Comparison of ENCODE assay signal across 17 cellular contexts in genomic region chr5:64806537-64806936, GRCh38. TPM values are rescaled to one million over a fixed set of nuclear protein-coding genes. Genes with fewer than 3 reads are reported as not detected.
DNase-seq lines count a peak whose midpoint lies in the region; FAIRE-seq and TF ChIP-seq lines count a peak whose summit lies in the region.
"Had no signal": no experiment of that assay in that cellular context is flagged by ENCODE, and none has a peak within 500 bp of the region (broad histone marks: within the 10 kb centered on the region; RNA-seq: fewer than 3 reads in every experiment).

No MANE protein-coding gene starts in this region.

- H3K4me1 ChIP-seq in thyroid gland = no peaks in the 10 kb centered on the region
- H3K4me1 ChIP-seq: BE2C; BLaER1 treated with 17β-estradiol and CSF1 and Interleukin-3, amounts not matched to agents 10 nM and 100 nM had no signal

- no peak overlapping the region for H3K9ac ChIP-seq in SK-N-MC (ENCODE audit: insufficient read length)
- H3K9ac ChIP-seq: BLaER1 treated with 17β-estradiol and CSF1 and Interleukin-3, amounts not matched to agents 10 nM and 100 nM; GM23248 had no signal

- no peaks in the 10 kb centered on the region for H3K27me3 ChIP-seq in thyroid gland
- H3K27me3 ChIP-seq: BE2C; BLaER1 treated with 17β-estradiol and CSF1 and Interleukin-3, amounts not matched to agents 10 nM and 100 nM had no signal

- TF ChIP-seq CTCF in thyroid gland (IDR thresholded peaks at IDR 0.05) = no peak

- intact Hi-C loops in thyroid gland (cut with DNase I) = loop anchor here (10.0 kb wide), 1 partner anchor 678 kb away; the partner anchor contains the start of gene ADAMTS6
- intact Hi-C loops in posterior vena cava (cut with DNase I) = no loop called here

- peak overlapping the region; percentile 71; the same call in 1 of the 2 replicates for H3K27ac ChIP-seq in SK-N-MC
- H3K27ac ChIP-seq in thyroid gland = no peak overlapping the region
- H3K27ac ChIP-seq: 22Rv1; BLaER1 treated with 17β-estradiol and CSF1 and Interleukin-3, amounts not matched to agents 10 nM and 100 nM; GM23248 had no signal

- 85 to 93% methylated on average over 2 of the region's 2 CpGs for WGBS in thyroid gland, 2 donors

- H3K4me3 ChIP-seq in SK-N-MC (no peak overlapping the region; the same call in 1 of the 2 replicates), thyroid gland (replicated peaks in 1 of 3) (no peak overlapping the region)
- H3K4me3 ChIP-seq: BLaER1 treated with 17β-estradiol and CSF1 and Interleukin-3, amounts not matched to agents 10 nM and 100 nM; GM23248 had no signal

- no peak for TF ChIP-seq POLR2A in thyroid gland (IDR thresholded peaks at IDR 0.05)

- H3K36me3 ChIP-seq in SK-N-MC (ENCODE audit: insufficient read depth, low read length) (peaks cover 19% of the 10 kb centered on the region), thyroid gland (no peaks in the 10 kb centered on the region)
- H3K36me3 ChIP-seq: BE2C had no signal

- H3K9me3 ChIP-seq in SK-N-MC (ENCODE audit: low read depth, low read length) = no peaks in the 10 kb centered on the region
- H3K9me3 ChIP-seq in thyroid gland = no peaks in the 10 kb centered on the region
- H3K9me3 ChIP-seq: BE2C; BLaER1 treated with 17β-estradiol and CSF1 and Interleukin-3, amounts not matched to agents 10 nM and 100 nM had no signal

- peak; percentile 35 for DNase-seq in DMS53 (lab: John Stamatoyannopoulos, UW)
- no peak for DNase-seq in DMS53 treated with DMSO at 0.1 percent for 48 hours (lab: John Stamatoyannopoulos, UW; ENCODE audit: unreplicated experiment)
- DNase-seq in SK-N-MC (ENCODE audit: low read depth, low spot score) = no peak
- no peak for DNase-seq in thyroid gland
- DNase-seq in posterior vena cava (ENCODE audit: low spot score) = no peak
- DNase-seq: BE2C; CD4-positive, alpha-beta T cell; CD8-positive, alpha-beta memory T cell; DMS 273 treated with DMSO at 0.1 percent for 48 hours; DND-41; GM23248; H9 had no signal

- FAIRE-seq in islet of Langerhans (lab: Jason Lieb, UNC) = peak; percentile 84
- FAIRE-seq: D721Med, H1 had no signal

RNA-seq across cellular contexts. Expression of gene CWC27, which starts 37.8 kb away (rescaled TPM):
- total RNA-seq in thyroid gland = 10 to 100 TPM; 15.0 to 24.3 (median 16.7) TPM
- 10 to 100 TPM; 21.4 to 24.0 TPM for total RNA-seq in posterior vena cava

RNA-seq across cellular contexts. Expression of gene SREK1IP1, which starts 38.0 kb away (rescaled TPM):
- total RNA-seq in thyroid gland = 10 to 100 TPM in 2 of 4 donors, 1 to 10 TPM in 2; 8.5 to 10.5 (median 9.8) TPM
- 10 to 100 TPM; 22.9 to 24.6 TPM for total RNA-seq in posterior vena cava
